1 cellular context compared by ENCODE assay signal in the genomic region with DNA sequence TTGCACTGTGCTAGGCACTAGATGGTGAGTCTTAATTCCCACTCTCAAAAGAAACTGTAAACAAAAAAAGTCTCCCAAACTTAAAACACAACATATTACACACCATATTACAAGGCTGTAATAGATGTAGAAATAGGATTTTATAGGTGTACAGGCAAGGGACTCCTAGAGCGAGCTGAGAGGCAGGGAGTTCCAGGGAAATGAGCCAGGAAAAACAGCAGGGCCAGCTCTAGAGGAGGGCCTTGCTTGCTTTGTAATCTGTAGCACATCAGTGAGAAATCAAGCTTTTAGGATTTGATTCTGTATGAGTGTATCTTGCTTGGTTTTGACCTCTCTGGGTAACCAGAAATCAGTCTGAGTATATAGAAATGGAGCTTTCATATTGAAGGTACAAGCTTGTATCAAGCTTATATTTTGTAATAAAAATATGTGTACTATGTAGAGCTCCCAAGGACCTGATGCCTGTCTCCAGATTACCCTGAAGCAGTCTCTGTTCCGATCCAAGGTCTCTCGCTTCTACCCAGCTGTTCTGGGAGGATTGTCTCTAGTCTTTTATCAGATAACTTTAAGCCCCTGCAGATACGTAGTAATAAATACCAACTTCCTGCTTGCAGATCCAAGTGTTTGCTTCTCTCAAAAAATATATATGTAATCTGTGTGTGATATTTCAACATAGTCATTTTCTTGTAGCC.
TF ChIP-seq lines count a peak whose summit lies in the region.

No MANE protein-coding gene starts in this region.

TF ChIP-seq in WTC11, 78 proteins besides CTCF, POLR2A, EP300 and RAD21 (continued from another document):
- TF ChIP-seq, protein P1, sequence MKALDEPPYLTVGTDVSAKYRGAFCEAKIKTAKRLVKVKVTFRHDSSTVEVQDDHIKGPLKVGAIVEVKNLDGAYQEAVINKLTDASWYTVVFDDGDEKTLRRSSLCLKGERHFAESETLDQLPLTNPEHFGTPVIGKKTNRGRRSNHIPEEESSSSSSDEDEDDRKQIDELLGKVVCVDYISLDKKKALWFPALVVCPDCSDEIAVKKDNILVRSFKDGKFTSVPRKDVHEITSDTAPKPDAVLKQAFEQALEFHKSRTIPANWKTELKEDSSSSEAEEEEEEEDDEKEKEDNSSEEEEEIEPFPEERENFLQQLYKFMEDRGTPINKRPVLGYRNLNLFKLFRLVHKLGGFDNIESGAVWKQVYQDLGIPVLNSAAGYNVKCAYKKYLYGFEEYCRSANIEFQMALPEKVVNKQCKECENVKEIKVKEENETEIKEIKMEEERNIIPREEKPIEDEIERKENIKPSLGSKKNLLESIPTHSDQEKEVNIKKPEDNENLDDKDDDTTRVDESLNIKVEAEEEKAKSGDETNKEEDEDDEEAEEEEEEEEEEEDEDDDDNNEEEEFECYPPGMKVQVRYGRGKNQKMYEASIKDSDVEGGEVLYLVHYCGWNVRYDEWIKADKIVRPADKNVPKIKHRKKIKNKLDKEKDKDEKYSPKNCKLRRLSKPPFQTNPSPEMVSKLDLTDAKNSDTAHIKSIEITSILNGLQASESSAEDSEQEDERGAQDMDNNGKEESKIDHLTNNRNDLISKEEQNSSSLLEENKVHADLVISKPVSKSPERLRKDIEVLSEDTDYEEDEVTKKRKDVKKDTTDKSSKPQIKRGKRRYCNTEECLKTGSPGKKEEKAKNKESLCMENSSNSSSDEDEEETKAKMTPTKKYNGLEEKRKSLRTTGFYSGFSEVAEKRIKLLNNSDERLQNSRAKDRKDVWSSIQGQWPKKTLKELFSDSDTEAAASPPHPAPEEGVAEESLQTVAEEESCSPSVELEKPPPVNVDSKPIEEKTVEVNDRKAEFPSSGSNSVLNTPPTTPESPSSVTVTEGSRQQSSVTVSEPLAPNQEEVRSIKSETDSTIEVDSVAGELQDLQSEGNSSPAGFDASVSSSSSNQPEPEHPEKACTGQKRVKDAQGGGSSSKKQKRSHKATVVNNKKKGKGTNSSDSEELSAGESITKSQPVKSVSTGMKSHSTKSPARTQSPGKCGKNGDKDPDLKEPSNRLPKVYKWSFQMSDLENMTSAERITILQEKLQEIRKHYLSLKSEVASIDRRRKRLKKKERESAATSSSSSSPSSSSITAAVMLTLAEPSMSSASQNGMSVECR (CRISPR knock-in tag; IDR thresholded peaks at IDR 0.05; ENCODE audit: borderline replicate concordance), result no peak
- no peak for TF ChIP-seq JUN (CRISPR knock-in tag; IDR thresholded peaks at IDR 0.05)
- TF ChIP-seq, protein P2, sequence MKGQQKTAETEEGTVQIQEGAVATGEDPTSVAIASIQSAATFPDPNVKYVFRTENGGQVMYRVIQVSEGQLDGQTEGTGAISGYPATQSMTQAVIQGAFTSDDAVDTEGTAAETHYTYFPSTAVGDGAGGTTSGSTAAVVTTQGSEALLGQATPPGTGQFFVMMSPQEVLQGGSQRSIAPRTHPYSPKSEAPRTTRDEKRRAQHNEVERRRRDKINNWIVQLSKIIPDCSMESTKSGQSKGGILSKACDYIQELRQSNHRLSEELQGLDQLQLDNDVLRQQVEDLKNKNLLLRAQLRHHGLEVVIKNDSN (CRISPR knock-in tag; IDR thresholded peaks at IDR 0.05), result no peak
- TF ChIP-seq ZNF317 (CRISPR knock-in tag; IDR thresholded peaks at IDR 0.05; ENCODE audit: borderline replicate concordance, low read depth), result no peak
- TF ChIP-seq, protein P3, sequence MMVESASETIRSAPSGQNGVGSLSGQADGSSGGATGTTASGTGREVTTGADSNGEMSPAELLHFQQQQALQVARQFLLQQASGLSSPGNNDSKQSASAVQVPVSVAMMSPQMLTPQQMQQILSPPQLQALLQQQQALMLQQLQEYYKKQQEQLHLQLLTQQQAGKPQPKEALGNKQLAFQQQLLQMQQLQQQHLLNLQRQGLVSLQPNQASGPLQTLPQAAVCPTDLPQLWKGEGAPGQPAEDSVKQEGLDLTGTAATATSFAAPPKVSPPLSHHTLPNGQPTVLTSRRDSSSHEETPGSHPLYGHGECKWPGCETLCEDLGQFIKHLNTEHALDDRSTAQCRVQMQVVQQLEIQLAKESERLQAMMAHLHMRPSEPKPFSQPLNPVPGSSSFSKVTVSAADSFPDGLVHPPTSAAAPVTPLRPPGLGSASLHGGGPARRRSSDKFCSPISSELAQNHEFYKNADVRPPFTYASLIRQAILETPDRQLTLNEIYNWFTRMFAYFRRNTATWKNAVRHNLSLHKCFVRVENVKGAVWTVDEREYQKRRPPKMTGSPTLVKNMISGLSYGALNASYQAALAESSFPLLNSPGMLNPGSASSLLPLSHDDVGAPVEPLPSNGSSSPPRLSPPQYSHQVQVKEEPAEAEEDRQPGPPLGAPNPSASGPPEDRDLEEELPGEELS (CRISPR knock-in tag; IDR thresholded peaks at IDR 0.05), result no peak
- no peak for TF ChIP-seq ZNF138 (CRISPR knock-in tag; conservative IDR thresholded peaks at IDR 0.05)
- no peak for TF ChIP-seq KAT7 (CRISPR knock-in tag; IDR thresholded peaks at IDR 0.05; ENCODE audit: borderline replicate concordance)
- TF ChIP-seq FOXJ3 (CRISPR knock-in tag; IDR thresholded peaks at IDR 0.05; ENCODE audit: borderline replicate concordance), result no peak
- no peak for TF ChIP-seq SOX15 (CRISPR knock-in tag; IDR thresholded peaks at IDR 0.05)
- TF ChIP-seq, protein P4, sequence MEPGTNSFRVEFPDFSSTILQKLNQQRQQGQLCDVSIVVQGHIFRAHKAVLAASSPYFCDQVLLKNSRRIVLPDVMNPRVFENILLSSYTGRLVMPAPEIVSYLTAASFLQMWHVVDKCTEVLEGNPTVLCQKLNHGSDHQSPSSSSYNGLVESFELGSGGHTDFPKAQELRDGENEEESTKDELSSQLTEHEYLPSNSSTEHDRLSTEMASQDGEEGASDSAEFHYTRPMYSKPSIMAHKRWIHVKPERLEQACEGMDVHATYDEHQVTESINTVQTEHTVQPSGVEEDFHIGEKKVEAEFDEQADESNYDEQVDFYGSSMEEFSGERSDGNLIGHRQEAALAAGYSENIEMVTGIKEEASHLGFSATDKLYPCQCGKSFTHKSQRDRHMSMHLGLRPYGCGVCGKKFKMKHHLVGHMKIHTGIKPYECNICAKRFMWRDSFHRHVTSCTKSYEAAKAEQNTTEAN (CRISPR knock-in tag; IDR thresholded peaks at IDR 0.05), result no peak
- no peak for TF ChIP-seq ZNF263 (CRISPR knock-in tag; IDR thresholded peaks at IDR 0.05; ENCODE audit: low read depth)
